Comparison of ENCODE assay signal across 33 cellular contexts in genomic region chr14:35819591-35820540, GRCh38.
"Had no signal": no experiment of that assay in that cellular context is flagged by ENCODE, and none has a peak within 500 bp of the region (broad histone marks: within the 10 kb centered on the region; RNA-seq: fewer than 3 reads in every experiment).

No MANE protein-coding gene starts in this region.

- H3K4me2 ChIP-seq: SK-N-SH had no signal

- ATAC-seq: activated CD4-positive, alpha-beta T cell treated with anti-CD3 and anti-CD28 coated beads for 36 hours; activated CD8-positive, alpha-beta T cell treated with anti-CD3 and anti-CD28 coated beads for 36 hours; activated T-cell treated with anti-CD3 and anti-CD28 coated beads, Interleukin-2, amount 50 U/mL, for 72 hours; activated T-helper 17 cell treated with anti-CD3 and anti-CD28 coated beads, Interleukin-2, amount 50 U/mL, for 72 hours; PC-3 had no signal

- H3K36me3 Mint-ChIP-seq: activated naive CD8-positive, alpha-beta T cell treated with anti-CD3 and anti-CD28 coated beads for 36 hours had no signal

- DNase-seq: activated CD4-positive, alpha-beta T cell treated with anti-CD3 and anti-CD28 coated beads for 36 hours; activated CD8-positive, alpha-beta T cell treated with anti-CD3 and anti-CD28 coated beads for 36 hours; activated effector memory CD4-positive, alpha-beta T cell treated with anti-CD3 and anti-CD28 coated beads, Interleukin-2, amount 50 U/mL, for 16 hours; activated naive CD4-positive, alpha-beta T cell; activated naive CD4-positive, alpha-beta T cell treated with anti-CD3 and anti-CD28 coated beads, Interleukin-2, amount 50 U/mL, for 16 hours; activated naive CD8-positive, alpha-beta T cell treated with anti-CD3 and anti-CD28 coated beads for 36 hours; activated T-cell treated with anti-CD3 and anti-CD28 coated beads, Interleukin-2, amount 50 U/mL, for 1 hour; activated T-cell treated with anti-CD3 and anti-CD28 coated beads, Interleukin-2, amount 50 U/mL, for 72 hours; amniotic stem cell; aorta; brain microvascular endothelial cell; Karpas-422; MG63; NCI-H1048; NCI-H1436 treated with DMSO at 0.1 percent for 48 hours; NCI-H1694 treated with DMSO at 0.1 percent for 48 hours; NCI-H2029; NCI-H345; NCI-H524 treated with DMSO at 0.1 percent for 48 hours; NCI-H748 treated with DMSO at 0.1 percent for 48 hours; NK-92 treated with Interleukin-12 subunit alpha and Interleukin-12 subunit beta, amount 100 ng/mL, for 24 hours; PC-3; Peyer's patch; RPMI8226; SHP77 treated with DMSO at 0.1 percent for 48 hours; SK-N-SH had no signal

- H3K9ac ChIP-seq: SK-N-SH had no signal

- H3K4me3 Mint-ChIP-seq: activated CD4-positive, alpha-beta T cell treated with anti-CD3 and anti-CD28 coated beads for 36 hours; activated CD8-positive, alpha-beta T cell treated with anti-CD3 and anti-CD28 coated beads for 36 hours; activated naive CD8-positive, alpha-beta T cell treated with anti-CD3 and anti-CD28 coated beads for 36 hours; activated T-cell treated with anti-CD3 and anti-CD28 coated beads, Interleukin-2, amount 50 U/mL, for 72 hours; activated T-helper 17 cell treated with anti-CD3 and anti-CD28 coated beads, Interleukin-2, amount 50 U/mL, for 72 hours; central memory CD8-positive, alpha-beta T cell; T-helper 1 cell treated with Interleukin-12 subunit alpha and Interleukin-12 subunit beta and Interleukin-4 antibody, amounts not matched to agents 30 μg/mL and 1 μg/mL, for 36 hours; T-helper 2 cell treated with Interferon-gamma antibody and Interleukin-4, amounts not matched to agents 5 μg/mL and 100 μg/mL, for 36 hours had no signal

- FAIRE-seq: TTC549 had no signal

- H3K9me3 ChIP-seq: MG63, Peyer's patch, SJSA1, SK-N-SH had no signal

- H3K9me3 Mint-ChIP-seq: activated CD8-positive, alpha-beta T cell treated with anti-CD3 and anti-CD28 coated beads for 36 hours; activated naive CD8-positive, alpha-beta T cell treated with anti-CD3 and anti-CD28 coated beads for 36 hours; activated T-cell treated with anti-CD3 and anti-CD28 coated beads, Interleukin-2, amount 50 U/mL, for 72 hours; activated T-helper 17 cell treated with anti-CD3 and anti-CD28 coated beads, Interleukin-2, amount 50 U/mL, for 72 hours; central memory CD8-positive, alpha-beta T cell; T-helper 1 cell treated with Interleukin-12 subunit alpha and Interleukin-12 subunit beta and Interleukin-4 antibody, amounts not matched to agents 30 μg/mL and 1 μg/mL, for 36 hours; T-helper 2 cell treated with Interferon-gamma antibody and Interleukin-4, amounts not matched to agents 5 μg/mL and 100 μg/mL, for 36 hours had no signal

- H3K27ac Mint-ChIP-seq: activated CD4-positive, alpha-beta T cell treated with anti-CD3 and anti-CD28 coated beads for 36 hours; activated CD8-positive, alpha-beta T cell treated with anti-CD3 and anti-CD28 coated beads for 36 hours; activated naive CD8-positive, alpha-beta T cell treated with anti-CD3 and anti-CD28 coated beads for 36 hours; activated T-cell treated with anti-CD3 and anti-CD28 coated beads, Interleukin-2, amount 50 U/mL, for 72 hours; activated T-helper 17 cell treated with anti-CD3 and anti-CD28 coated beads, Interleukin-2, amount 50 U/mL, for 72 hours; T-helper 1 cell treated with Interleukin-12 subunit alpha and Interleukin-12 subunit beta and Interleukin-4 antibody, amounts not matched to agents 30 μg/mL and 1 μg/mL, for 36 hours; T-helper 2 cell treated with Interferon-gamma antibody and Interleukin-4, amounts not matched to agents 5 μg/mL and 100 μg/mL, for 36 hours had no signal

- H3K27me3 Mint-ChIP-seq: activated CD4-positive, alpha-beta T cell treated with anti-CD3 and anti-CD28 coated beads for 36 hours; activated CD8-positive, alpha-beta T cell treated with anti-CD3 and anti-CD28 coated beads for 36 hours; activated naive CD8-positive, alpha-beta T cell treated with anti-CD3 and anti-CD28 coated beads for 36 hours; activated T-helper 17 cell treated with anti-CD3 and anti-CD28 coated beads, Interleukin-2, amount 50 U/mL, for 72 hours; central memory CD8-positive, alpha-beta T cell had no signal

- H3K4me1 Mint-ChIP-seq: activated CD4-positive, alpha-beta T cell treated with anti-CD3 and anti-CD28 coated beads for 36 hours; activated T-helper 17 cell treated with anti-CD3 and anti-CD28 coated beads, Interleukin-2, amount 50 U/mL, for 72 hours; central memory CD8-positive, alpha-beta T cell had no signal

- H3K4me1 ChIP-seq: Peyer's patch had no signal

- H3K4me3 ChIP-seq: cardiac muscle cell, MG63, Peyer's patch, SJSA1 had no signal

- H3K27ac ChIP-seq: brain microvascular endothelial cell, cardiac muscle cell, Peyer's patch, SJSA1 had no signal

- H3K27me3 ChIP-seq: brain microvascular endothelial cell, cardiac muscle cell, MG63, Peyer's patch, SJSA1 had no signal

- H3K36me3 ChIP-seq: brain microvascular endothelial cell, cardiac muscle cell, MG63, Peyer's patch, SJSA1 had no signal
